In the genomic region with DNA sequence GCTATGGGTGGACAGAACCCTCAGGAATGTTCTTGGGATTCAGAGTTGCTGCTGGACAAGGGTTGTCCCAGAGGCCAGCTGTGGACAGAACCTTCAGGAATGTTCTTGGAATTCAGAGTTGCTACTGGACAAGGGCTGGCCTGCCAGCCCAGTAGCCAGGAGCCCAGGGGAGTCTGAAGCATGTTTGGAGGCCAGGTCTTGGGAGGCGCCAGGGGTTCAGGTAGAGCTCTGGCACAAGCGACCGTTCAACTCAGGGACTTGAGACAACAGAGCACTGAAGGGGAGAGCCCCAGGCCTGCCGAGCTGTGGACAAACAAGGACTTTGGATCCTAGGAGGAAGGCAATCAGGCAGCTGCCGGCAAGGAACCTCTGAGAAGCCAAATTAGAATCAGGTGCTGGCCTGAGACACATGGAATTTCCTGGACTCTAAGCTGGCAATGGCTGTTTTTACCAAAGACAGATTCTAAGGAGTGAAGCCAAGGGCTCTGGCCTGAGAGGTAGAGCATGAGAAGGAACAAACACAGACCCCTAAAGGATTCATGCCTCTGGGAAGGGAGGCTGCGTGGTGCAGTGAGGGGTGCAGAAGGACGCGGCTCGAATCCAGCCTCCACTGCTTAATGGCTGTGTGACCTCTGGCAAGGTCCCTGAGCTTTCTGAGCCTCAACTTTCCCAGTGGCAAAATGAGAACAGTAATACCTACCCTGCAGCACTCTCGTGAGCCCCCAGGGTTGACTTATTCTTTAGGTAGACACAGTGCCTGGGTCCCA, we compare ENCODE assay signal across 1 cellular context.
TF ChIP-seq lines count a peak whose summit lies in the region.

No MANE protein-coding gene starts in this region.

TF ChIP-seq in HepG2, 621 proteins besides CTCF, POLR2A, EP300 and RAD21:
- peak; percentile 92 for TF ChIP-seq ZNF563 (CRISPR knock-in tag; IDR thresholded peaks at IDR 0.05)
- TF ChIP-seq, protein P1, sequence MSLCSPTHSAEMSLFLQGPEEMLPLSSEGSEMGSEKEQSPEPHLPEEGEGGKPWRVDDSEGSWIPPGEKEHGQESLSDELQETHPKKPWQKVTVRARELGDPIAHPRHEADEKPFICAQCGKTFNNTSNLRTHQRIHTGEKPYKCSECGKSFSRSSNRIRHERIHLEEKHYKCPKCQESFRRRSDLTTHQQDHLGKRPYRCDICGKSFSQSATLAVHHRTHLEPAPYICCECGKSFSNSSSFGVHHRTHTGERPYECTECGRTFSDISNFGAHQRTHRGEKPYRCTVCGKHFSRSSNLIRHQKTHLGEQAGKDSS (CRISPR knock-in tag; IDR thresholded peaks at IDR 0.05; ENCODE audit: borderline replicate concordance, low read depth), result 0 out of 2 replicates have a peak, but pooled peaks have one; percentile 39
- TF ChIP-seq IRX3 (CRISPR knock-in tag; IDR thresholded peaks at IDR 0.05; ENCODE audit: borderline replicate concordance, low read depth), result no peak
